ENCODE assay signal across 7 cellular contexts in genomic region chr11:102318469-102318868, GRCh38. TPM values are rescaled to one million over a fixed set of nuclear protein-coding genes. Genes with fewer than 3 reads are reported as not detected.
DNase-seq lines count a peak whose midpoint lies in the region; ATAC-seq and TF ChIP-seq lines count a peak whose summit lies in the region.

No MANE protein-coding gene starts in this region.

- H3K27me3 Mint-ChIP-seq in T-helper 1 cell treated with Interleukin-12 subunit alpha and Interleukin-12 subunit beta and Interleukin-4 antibody, amounts not matched to agents 30 μg/mL and 1 μg/mL, for 36 hours (ENCODE audit: low read depth), result no peaks in the 10 kb centered on the region

- peak overlapping the region; percentile 87 for H3K4me3 Mint-ChIP-seq in T-helper 1 cell treated with Interleukin-12 subunit alpha and Interleukin-12 subunit beta and Interleukin-4 antibody, amounts not matched to agents 30 μg/mL and 1 μg/mL, for 36 hours

- peak overlapping the region; percentile 3 to 86 for H3K9ac ChIP-seq in colonic mucosa (ENCODE audit: low read depth in 2 of 2, low read length in 2 of 2)

- DNase-seq in colonic mucosa (no peak), GDM1 (lab: John Stamatoyannopoulos, UW) (no peak), COR-L47 (lab: John Stamatoyannopoulos, UW) (no peak), nucleus accumbens (lab: John Stamatoyannopoulos, UW) (no peak)
- DNase-seq in stimulated activated CD4-positive, alpha-beta T cell treated with anti-CD3 and anti-CD28 coated beads, TNF-alpha, amount 100 ng/mL, for 4 hours (ENCODE audit: low read depth in 3 of 3), result peak; percentile 22 to 38 (median 29)

- ATAC-seq in GM21447 (IDR thresholded peaks at IDR 0.05; ENCODE audit: unreplicated experiment), result peak; percentile 14

- peaks cover 48% of the 10 kb centered on the region for H3K36me3 Mint-ChIP-seq in T-helper 1 cell treated with Interleukin-12 subunit alpha and Interleukin-12 subunit beta and Interleukin-4 antibody, amounts not matched to agents 30 μg/mL and 1 μg/mL, for 36 hours (ENCODE audit: low read depth)

- H3K4me1 Mint-ChIP-seq in T-helper 1 cell treated with Interleukin-12 subunit alpha and Interleukin-12 subunit beta and Interleukin-4 antibody, amounts not matched to agents 30 μg/mL and 1 μg/mL, for 36 hours (ENCODE audit: low read depth), result peaks cover 54% of the 10 kb centered on the region

- no peaks in the 10 kb centered on the region for H3K9me3 ChIP-seq in colonic mucosa

- peak overlapping the region; percentile 21 for H3K27ac ChIP-seq in colonic mucosa

- H3K4me3 ChIP-seq in colonic mucosa, result peak overlapping the region; percentile 46

- TF ChIP-seq CTCF in colonic mucosa (IDR thresholded peaks at IDR 0.05), result no peak

- H3K9me3 Mint-ChIP-seq in T-helper 1 cell treated with Interleukin-12 subunit alpha and Interleukin-12 subunit beta and Interleukin-4 antibody, amounts not matched to agents 30 μg/mL and 1 μg/mL, for 36 hours, result no peaks in the 10 kb centered on the region

- H3K27me3 ChIP-seq in colonic mucosa, result no peaks in the 10 kb centered on the region

- peak overlapping the region; percentile 99 for H3K27ac Mint-ChIP-seq in T-helper 1 cell treated with Interleukin-12 subunit alpha and Interleukin-12 subunit beta and Interleukin-4 antibody, amounts not matched to agents 30 μg/mL and 1 μg/mL, for 36 hours

- H3K4me1 ChIP-seq in colonic mucosa, result peaks cover 3% of the 10 kb centered on the region

- intact Hi-C loops in colonic mucosa (cut with DNase I), result no loop called here

- H3K36me3 ChIP-seq in colonic mucosa, result no peaks in the 10 kb centered on the region

RNA-seq across cellular contexts. Expression of gene BIRC3, which starts 1.2 kb away (rescaled TPM):
- total RNA-seq in colonic mucosa, result 10 to 100 TPM; 14.8 to 66.3 TPM

RNA-seq across cellular contexts. Expression of gene BIRC2, which starts 28.5 kb away (rescaled TPM):
- total RNA-seq in colonic mucosa, result 10 to 100 TPM; 34.1 to 59.5 TPM

Comparison
In these comparisons a context has a peak if more than half of its experiments do, and no peak if none do; other contexts are left out.
1. DNase-seq: peak in stimulated activated CD4-positive, alpha-beta T cell treated with anti-CD3 and anti-CD28 coated beads, TNF-alpha, amount 100 ng/mL, for 4 hours (3 of 3); none in colonic mucosa (single experiment), GDM1 (single experiment), COR-L47 (single experiment) and nucleus accumbens (0 of 56).